Comparison of ENCODE assay signal across 1 cellular context in genomic region chr7:95501261-95501816, GRCh38.
TF ChIP-seq lines count a peak whose summit lies in the region.

No MANE protein-coding gene starts in this region.

TF ChIP-seq in GM12878, 131 proteins besides CTCF, POLR2A, EP300 and RAD21 (continued from another document and continues in another):
- TF ChIP-seq ZNF592 (IDR thresholded peaks at IDR 0.05) = peak; percentile 32; the same call in 1 of the 2 replicates
- peak; percentile 98 for TF ChIP-seq MEF2B (IDR thresholded peaks at IDR 0.05; ENCODE audit: partially characterized antibody, poor library complexity, severe bottlenecking)
- TF ChIP-seq CREB1 (IDR thresholded peaks at IDR 0.05; ENCODE audit: low read depth) = peak; percentile 75
- TF ChIP-seq EZH2 (IDR thresholded peaks at IDR 0.05; ENCODE audit: borderline replicate concordance, control insufficient read depth, low read depth, low read length) = no peak
- no peak for TF ChIP-seq ELK1 (IDR thresholded peaks at IDR 0.05; ENCODE audit: low read depth, low read length)
- no peak for TF ChIP-seq SRF (IDR thresholded peaks at IDR 0.05; ENCODE audit: low read depth in 2 of 2, low read length in 2 of 2)
- peak; percentile 98 for TF ChIP-seq PAX8 (IDR thresholded peaks at IDR 0.05)
- no peak for TF ChIP-seq USF1 (IDR thresholded peaks at IDR 0.05; ENCODE audit: borderline replicate concordance, extremely low read length, insufficient read depth, low read depth, low read length)
- TF ChIP-seq USF2 (IDR thresholded peaks at IDR 0.05; ENCODE audit: borderline replicate concordance, low read depth, low read length) = no peak
- peak; percentile 41; the same call in 1 of the 2 replicates for TF ChIP-seq PML (IDR thresholded peaks at IDR 0.05; ENCODE audit: low read length)
- no peak; the same call in 1 of the 2 replicates for TF ChIP-seq CBX5 (IDR thresholded peaks at IDR 0.05; ENCODE audit: low read depth)
- no peak for TF ChIP-seq SIX5 (IDR thresholded peaks at IDR 0.05; ENCODE audit: low read depth, low read length, severe bottlenecking)
- TF ChIP-seq MTA3 (IDR thresholded peaks at IDR 0.05; ENCODE audit: borderline replicate concordance, low read length) = peak; percentile 59; the same call in 1 of the 2 replicates
- TF ChIP-seq NFYA (IDR thresholded peaks at IDR 0.05; ENCODE audit: borderline replicate concordance, low read depth, low read length) = no peak
- peak; percentile 80 for TF ChIP-seq PKNOX1 (IDR thresholded peaks at IDR 0.05)
- peak; percentile 91 for TF ChIP-seq BCL11A (IDR thresholded peaks at IDR 0.05; ENCODE audit: low read depth, low read length)
- peak; percentile 88 for TF ChIP-seq MLLT1 (IDR thresholded peaks at IDR 0.05)
- no peak for TF ChIP-seq E2F4 (IDR thresholded peaks at IDR 0.05; ENCODE audit: low read depth, low read length)
- TF ChIP-seq SMAD1 (IDR thresholded peaks at IDR 0.05; ENCODE audit: low read depth, partially characterized antibody) = peak; percentile 73
- peak; percentile 84 for TF ChIP-seq CREM (IDR thresholded peaks at IDR 0.05; ENCODE audit: low read depth)
- peak; percentile 57; the same call in 1 of the 2 replicates for TF ChIP-seq MEF2A (IDR thresholded peaks at IDR 0.05; ENCODE audit: insufficient read depth, low read depth, low read length)
- TF ChIP-seq POU2F2 (IDR thresholded peaks at IDR 0.05; ENCODE audit: borderline replicate concordance, low read depth, low read length) = peak; percentile 18; the same call in 1 of the 3 replicates
- TF ChIP-seq RB1 (IDR thresholded peaks at IDR 0.05; ENCODE audit: borderline replicate concordance) = no peak
- TF ChIP-seq SREBF2 (IDR thresholded peaks at IDR 0.05; ENCODE audit: low read length) = no peak
- TF ChIP-seq ESRRA (IDR thresholded peaks at IDR 0.05; ENCODE audit: low read length) = 0 out of 2 replicates have a peak, but pooled peaks have one; percentile 29
- TF ChIP-seq TCF7 (IDR thresholded peaks at IDR 0.05; ENCODE audit: borderline replicate concordance) = peak; percentile 65; the same call in 1 of the 2 replicates
- TF ChIP-seq SMAD5 (IDR thresholded peaks at IDR 0.05; ENCODE audit: low read depth) = no peak
- no peak for TF ChIP-seq HDGF (IDR thresholded peaks at IDR 0.05)
- TF ChIP-seq ZNF384 (IDR thresholded peaks at IDR 0.05; ENCODE audit: borderline replicate concordance, low read depth, low read length) = no peak
- no peak for TF ChIP-seq WRNIP1 (IDR thresholded peaks at IDR 0.05; ENCODE audit: borderline replicate concordance, low read depth, low read length)
- no peak for TF ChIP-seq YBX1 (IDR thresholded peaks at IDR 0.05)
- TF ChIP-seq IRF5 (IDR thresholded peaks at IDR 0.05; ENCODE audit: borderline replicate concordance) = no peak
- peak; percentile 78 for TF ChIP-seq RAD51 (IDR thresholded peaks at IDR 0.05)
- no peak for TF ChIP-seq EGR1 (IDR thresholded peaks at IDR 0.05; ENCODE audit: borderline replicate concordance in 1 of 2, low read depth in 2 of 2, low read length in 2 of 2)
- no peak for TF ChIP-seq MAX (IDR thresholded peaks at IDR 0.05; ENCODE audit: low read depth, low read length)
- 0 out of 2 replicates have a peak, but pooled peaks have one; percentile 82 for TF ChIP-seq STAT3 (IDR thresholded peaks at IDR 0.05; ENCODE audit: low read depth, low read length)
- peak; percentile 91; the same call in 1 of the 2 replicates for TF ChIP-seq BACH1 (IDR thresholded peaks at IDR 0.05; ENCODE audit: borderline replicate concordance)
- peak in 1 of 2 experiments; percentile 69; a peak in 2 of 4 replicates for TF ChIP-seq ETV6 (conservative IDR thresholded peaks at IDR 0.05 in 1 of 2, IDR thresholded peaks at IDR 0.05 in 1 of 2; ENCODE audit: borderline replicate concordance in 1 of 2, low read depth in 1 of 2)
- TF ChIP-seq FOS (IDR thresholded peaks at IDR 0.05; ENCODE audit: borderline replicate concordance, extremely low read depth, insufficient read length) = no peak
- TF ChIP-seq IKZF1 (conservative IDR thresholded peaks at IDR 0.05) = peak; percentile 99
- peak; percentile 96 for TF ChIP-seq GATAD2B (conservative IDR thresholded peaks at IDR 0.05; ENCODE audit: low read depth)
- peak; percentile 89 for TF ChIP-seq ZNF217 (IDR thresholded peaks at IDR 0.05)
- TF ChIP-seq DPF2 (IDR thresholded peaks at IDR 0.05) = peak; percentile 98
- TF ChIP-seq MXI1 (IDR thresholded peaks at IDR 0.05; ENCODE audit: low read depth, low read length) = peak; percentile 52; the same call in 1 of the 2 replicates
- no peak for TF ChIP-seq ZNF274 (IDR thresholded peaks at IDR 0.05; ENCODE audit: insufficient read depth, insufficient read length)
- TF ChIP-seq BMI1 (IDR thresholded peaks at IDR 0.05; ENCODE audit: borderline replicate concordance) = peak; percentile 89
- peak; percentile 87 for TF ChIP-seq CBFB (IDR thresholded peaks at IDR 0.05; ENCODE audit: low read depth)
- TF ChIP-seq YY1 (IDR thresholded peaks at IDR 0.05; ENCODE audit: low read depth, low read length) = peak; percentile 53; the same call in 1 of the 2 replicates
- no peak for TF ChIP-seq E2F8 (IDR thresholded peaks at IDR 0.05; ENCODE audit: low read depth, partially characterized antibody)
- no peak for TF ChIP-seq RFX5 (IDR thresholded peaks at IDR 0.05; ENCODE audit: low read depth, low read length)
